20 cellular contexts compared by ENCODE assay signal in the genomic region with DNA sequence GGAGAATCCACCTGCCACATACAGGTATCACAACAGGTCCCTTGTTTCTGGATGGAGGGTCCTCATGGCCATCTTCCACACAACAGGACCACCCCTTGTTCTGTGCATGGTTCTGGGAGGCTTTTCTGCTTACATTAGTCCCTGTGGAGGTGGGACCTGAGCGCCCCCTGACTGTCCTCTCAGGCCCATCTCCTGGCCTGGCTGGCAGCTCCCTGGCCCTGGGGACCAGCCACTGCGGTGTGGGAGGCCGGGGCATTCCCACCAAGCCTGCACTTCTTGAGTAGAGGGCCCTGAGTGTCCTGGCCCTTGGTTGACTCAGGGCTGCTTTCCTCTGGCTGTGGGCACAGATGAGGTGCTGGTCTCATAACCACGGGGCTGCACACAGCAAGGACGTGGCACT. TPM values are rescaled to one million over a fixed set of nuclear protein-coding genes. Genes with fewer than 3 reads are reported as not detected.
DNase-seq lines count a peak whose midpoint lies in the region; ATAC-seq, FAIRE-seq and TF ChIP-seq lines count a peak whose summit lies in the region.
"Had no signal": no experiment of that assay in that cellular context is flagged by ENCODE, and none has a peak within 500 bp of the region (broad histone marks: within the 10 kb centered on the region; RNA-seq: fewer than 3 reads in every experiment).

No MANE protein-coding gene starts in this region.

- FAIRE-seq in GM12892 (lab: Jason Lieb, UNC), result no peak
- no peak for FAIRE-seq in H1 (lab: Jason Lieb, UNC)

- TF ChIP-seq EP300 in H1 (IDR thresholded peaks at IDR 0.05; ENCODE audit: borderline replicate concordance in 1 of 2, low read depth in 2 of 2, low read length in 2 of 2) (no peak), tibial nerve (IDR thresholded peaks at IDR 0.05) (no peak)

- H3K27ac ChIP-seq in 22Rv1, result peak overlapping the region; percentile 20; the same call in 1 of the 2 replicates
- H3K27ac ChIP-seq in SK-N-MC, result peak overlapping the region; percentile 78; the same call in 1 of the 2 replicates
- no peak overlapping the region for H3K27ac ChIP-seq in H1 (ENCODE audit: low read depth, low read length)
- no peak overlapping the region for H3K27ac ChIP-seq in Peyer's patch
- H3K27ac ChIP-seq in tibial nerve, result no peak overlapping the region
- H3K27ac ChIP-seq: SJSA1 had no signal

- H3K23ac ChIP-seq in H1 (ENCODE audit: insufficient read length), result no peak overlapping the region

- H3K4me1 ChIP-seq in H1 (replicated peaks in 1 of 4; ENCODE audit: control insufficient read depth in 3 of 4, insufficient read depth in 4 of 4, low read length in 3 of 4) (peaks cover 7 to 24% (median 18%) of the 10 kb centered on the region in 4 experiments), Peyer's patch (peaks cover 0 to 15% (median 10%) of the 10 kb centered on the region in 4 donors), tibial nerve (peaks cover 0 to 22% (median 15%) of the 10 kb centered on the region in 4 donors)

- peaks cover 8% of the 10 kb centered on the region for H3K36me3 ChIP-seq in SK-N-MC (ENCODE audit: insufficient read depth, low read length)
- peaks cover 0 to 8% (median 0%) of the 10 kb centered on the region in 4 experiments; a peak in 3 of 8 replicates for H3K36me3 ChIP-seq in H1 (ENCODE audit: control insufficient read depth in 2 of 4, insufficient read depth in 4 of 4, low read length in 3 of 4)
- peaks cover 0 to 16% (median 0%) of the 10 kb centered on the region in 3 donors for H3K36me3 ChIP-seq in Peyer's patch
- peaks cover 0 to 21% (median 4%) of the 10 kb centered on the region in 3 donors for H3K36me3 ChIP-seq in tibial nerve

- H3K9me3 ChIP-seq in SK-N-MC (ENCODE audit: low read depth, low read length), result no peaks in the 10 kb centered on the region
- H3K9me3 ChIP-seq in H1 (ENCODE audit: insufficient read depth in 2 of 2, low read depth in 1 of 2, low read length in 1 of 2), result no peaks in the 10 kb centered on the region
- H3K9me3 ChIP-seq in Peyer's patch, result no peaks in the 10 kb centered on the region
- no peaks in the 10 kb centered on the region for H3K9me3 ChIP-seq in tibial nerve
- H3K9me3 ChIP-seq: Caco-2, SJSA1 had no signal

- H2BK20ac ChIP-seq in H1 (ENCODE audit: low read length), result peak overlapping the region; percentile 68; the same call in 1 of the 2 replicates

- H3K4me3 ChIP-seq in SK-N-MC, result no peak overlapping the region
- no peak overlapping the region for H3K4me3 ChIP-seq in H1 (ENCODE audit: extremely low read depth in 1 of 4, insufficient read depth in 2 of 4, low read depth in 3 of 4, low read length in 4 of 4)
- no peak overlapping the region for H3K4me3 ChIP-seq in Peyer's patch
- no peak overlapping the region for H3K4me3 ChIP-seq in tibial nerve
- H3K4me3 ChIP-seq: SJSA1 had no signal

- WGBS in H1 (ENCODE audit: extremely low coverage in 1 of 2, insufficient coverage in 1 of 2, insufficient read length in 1 of 2, insufficient replicate concordance in 2 of 2, low coverage in 1 of 2, low lambda C conversion rate in 2 of 2, missing lambda C conversion rate in 1 of 2), 2 experiments, result 89% methylated on average over 5 of the region's 5 CpGs; no CpG with 5 or more reads in 1 of the 2 experiments
- 79 to 88% methylated on average over 5 of the region's 5 CpGs for WGBS in tibial nerve, 2 donors

- H2AK5ac ChIP-seq in H1 (ENCODE audit: low read depth, low read length), result peak overlapping the region; percentile 28; the same call in 1 of the 2 replicates

- H2BK15ac ChIP-seq in H1 (ENCODE audit: low read length), result peak overlapping the region; percentile 40; the same call in 1 of the 2 replicates

- H3K4me2 ChIP-seq in H1 (ENCODE audit: insufficient read depth in 1 of 2, low read depth in 2 of 2, low read length in 2 of 2), result peak overlapping the region; percentile 3 to 49; a peak in 2 of 4 replicates

- H3K79me1 ChIP-seq in H1 (ENCODE audit: low read depth, low read length), result peaks cover 23% of the 10 kb centered on the region

- no peak overlapping the region for H2AFZ ChIP-seq in H1 (ENCODE audit: low read length)

- no peak overlapping the region for H3K4ac ChIP-seq in H1 (replicated peaks; ENCODE audit: insufficient read length, low read depth, low read length)

- peak overlapping the region; percentile 72 for H2BK5ac ChIP-seq in H1 (ENCODE audit: low read depth, low read length)

- H4K91ac ChIP-seq in H1 (replicated peaks; ENCODE audit: insufficient read length, low read length), result no peak overlapping the region

- H3K14ac ChIP-seq in H1 (ENCODE audit: insufficient read length), result no peak overlapping the region

- no peak for ATAC-seq in activated CD4-positive, CD25-positive, alpha-beta regulatory T cell treated with anti-CD3 and anti-CD28 coated beads, Interleukin-2, amount 50 U/mL, for 24 hours

- H3K9ac ChIP-seq in SK-N-MC (ENCODE audit: insufficient read length), result no peak overlapping the region
- no peak overlapping the region for H3K9ac ChIP-seq in H1 (replicated peaks in 1 of 4; ENCODE audit: extremely low read depth in 1 of 4, low read depth in 3 of 4, low read length in 3 of 4)

- H3K18ac ChIP-seq in H1 (ENCODE audit: extremely low read depth, low read length), result no peak overlapping the region; the same call in 1 of the 2 replicates

- TF ChIP-seq CTCF in 22Rv1 (IDR thresholded peaks at IDR 0.05), result no peak
- peak in 2 of 3 experiments; percentile 18 to 21; a peak in 2 of 4 replicates for TF ChIP-seq CTCF in H1 (IDR thresholded peaks at IDR 0.05; ENCODE audit: control extremely low read depth in 1 of 3, insufficient read depth in 1 of 3, low read depth in 1 of 3, low read length in 3 of 3)
- no peak for TF ChIP-seq CTCF in Peyer's patch (IDR thresholded peaks at IDR 0.05)
- no peak for TF ChIP-seq CTCF in tibial nerve (IDR thresholded peaks at IDR 0.05)

- CTCF ChIA-PET in H1 (lab: Charles Lee; ENCODE audit: partially characterized antibody), result interaction anchor here (0.9 to 2.4 kb wide), 14 partner anchors 9 to 170 kb away, joined by 3 to 7 read pairs (median 4); no protein-coding TSS in a partner anchor

- no peak overlapping the region for H4K5ac ChIP-seq in H1 (ENCODE audit: insufficient read length, low read depth, low read length)

- peaks cover 0 to 56% of the 10 kb centered on the region in 2 experiments; a peak in 3 of 4 replicates for H3K79me2 ChIP-seq in H1 (ENCODE audit: control insufficient read depth in 1 of 2, insufficient read depth in 2 of 2, low read length in 2 of 2)

- no peaks in the 10 kb centered on the region; the same call in 1 of the 2 replicates for H3K23me2 ChIP-seq in H1 (ENCODE audit: low read depth, low read length)

- no peaks in the 10 kb centered on the region for H3K27me3 ChIP-seq in H1 (replicated peaks in 1 of 4; ENCODE audit: control insufficient read depth in 3 of 4, extremely low read depth in 1 of 4, insufficient read depth in 3 of 4, low read length in 3 of 4)
- no peaks in the 10 kb centered on the region for H3K27me3 ChIP-seq in Peyer's patch
- no peaks in the 10 kb centered on the region for H3K27me3 ChIP-seq in tibial nerve
- H3K27me3 ChIP-seq: SJSA1 had no signal

- H4K8ac ChIP-seq in H1 (ENCODE audit: extremely low read depth, insufficient read depth, low read length), result no peak overlapping the region

- POLR2A ChIA-PET in H1 (lab: Charles Lee; ENCODE audit: partially characterized antibody), result interaction anchor here (0.6 to 3.0 kb wide), 9 partner anchors 8 to 271 kb away, joined by 3 to 16 read pairs (median 6); no protein-coding TSS in a partner anchor

- no peak overlapping the region for H2BK120ac ChIP-seq in H1 (replicated peaks; ENCODE audit: low read depth, low read length)

- TF ChIP-seq RAD21 in H1 (IDR thresholded peaks at IDR 0.05 in 1 of 2, conservative IDR thresholded peaks at IDR 0.05 in 1 of 2; ENCODE audit: low read depth in 2 of 2, low read length in 2 of 2), result no peak; a peak in 1 of 4 replicates

- H4K20me1 ChIP-seq in H1 (replicated peaks in 1 of 2; ENCODE audit: control insufficient read depth in 1 of 2, insufficient read depth in 2 of 2, low read length in 2 of 2), result peaks cover 1 to 6% of the 10 kb centered on the region in 2 experiments

- H3K56ac ChIP-seq in H1 (replicated peaks; ENCODE audit: insufficient read length, low read depth, low read length), result no peak overlapping the region

- TF ChIP-seq POLR2A in GM12892 (IDR thresholded peaks at IDR 0.05; ENCODE audit: low read depth, low read length) (peak; percentile 11; the same call in 1 of the 2 replicates), H1 (IDR thresholded peaks at IDR 0.05; ENCODE audit: control extremely low read depth in 1 of 2, low read depth in 2 of 2, low read length in 2 of 2) (no peak), Peyer's patch (IDR thresholded peaks at IDR 0.05) (no peak), tibial nerve (IDR thresholded peaks at IDR 0.05) (no peak)

- no peak for DNase-seq in GM12892 (ENCODE audit: insufficient read length)
- no peak for DNase-seq in SK-N-MC (ENCODE audit: low read depth, low spot score)
- no peak for DNase-seq in H1 (ENCODE audit: low read depth in 1 of 2, low spot score in 2 of 2)
- no peak for DNase-seq in stimulated activated naive CD4-positive, alpha-beta T cell (lab: John Stamatoyannopoulos, UW)
- no peak for DNase-seq in Peyer's patch
- no peak for DNase-seq in tibial nerve (ENCODE audit: low spot score in 2 of 2)
- DNase-seq: Caco-2; CD4-positive, CD25-positive, alpha-beta regulatory T cell; DMS153; HCEC 1CT; IMR-90; Kasumi-1; MV-4-11; NCI-H1417; NCI-H187 treated with DMSO at 0.1 percent for 48 hours; NCI-H2171; NCI-H446 had no signal

- H2BK12ac ChIP-seq in H1 (ENCODE audit: low read depth, low read length), result peak overlapping the region; percentile 82; the same call in 1 of the 2 replicates

RNA-seq across cellular contexts. Expression of a gene that starts 5.0 kb away (rescaled TPM):
- polyA plus RNA-seq in GM12892 (2012; ENCODE audit: missing spikeins), result 284 TPM
- total RNA-seq in H1 (2021; fragmentation: NEBNext Ultra II Directional; extraction: Animal tissue kit (Norgen Biotek cat#: 25700)), result 365 and 413 TPM in 2 replicates
- polyA plus RNA-seq in H1 (2011; rRNA removed), result 1,720 and 2,058 TPM in 2 replicates
- 801 TPM for polyA plus RNA-seq in H1 (2011; cell fraction: cytosol; rRNA removed)
- 895 TPM for polyA plus RNA-seq in H1 (2011; cell fraction: nucleus; rRNA removed)
- 439 to 800 TPM (median 741 TPM) in 4 replicates for polyA plus RNA-seq in H1 (2012, experiment 1 of 2)
- polyA plus RNA-seq in H1 (2012, experiment 2 of 2), result 1,693 TPM
- 891 TPM for polyA plus RNA-seq in H1 (2013, experiment 1 of 2)
- 816 TPM for polyA plus RNA-seq in H1 (2013, experiment 2 of 2)
- polyA minus RNA-seq in H1 (2011; rRNA and poly(A)+ RNA removed), result 145 and 160 TPM in 2 replicates
- polyA minus RNA-seq in H1 (2011; cell fraction: cytosol; rRNA and poly(A)+ RNA removed), result 241 TPM
- 152 TPM for polyA minus RNA-seq in H1 (2011; cell fraction: nucleus; rRNA and poly(A)+ RNA removed)
- total RNA-seq in Peyer's patch, result 1,000 to 10,000 TPM in 2 of 4 donors, 100 to 1,000 TPM in 2; 390 to 1,297 (median 877) TPM
- 100 to 1,000 TPM; 337 to 421 (median 383) TPM for total RNA-seq in tibial nerve

RNA-seq across cellular contexts. Expression of a gene that starts 6.8 kb away (rescaled TPM):
- 84.1 TPM for polyA plus RNA-seq in GM12892 (2012; ENCODE audit: missing spikeins)
- total RNA-seq in H1 (2021; fragmentation: NEBNext Ultra II Directional; extraction: Animal tissue kit (Norgen Biotek cat#: 25700)), result 110 and 112 TPM in 2 replicates
- 274 and 348 TPM in 2 replicates for polyA plus RNA-seq in H1 (2011; rRNA removed)
- 214 TPM for polyA plus RNA-seq in H1 (2011; cell fraction: cytosol; rRNA removed)
- 408 TPM for polyA plus RNA-seq in H1 (2011; cell fraction: nucleus; rRNA removed)
- polyA plus RNA-seq in H1 (2012, experiment 1 of 2), result 116 to 162 TPM (median 150 TPM) in 4 replicates
- 177 TPM for polyA plus RNA-seq in H1 (2012, experiment 2 of 2)
- polyA plus RNA-seq in H1 (2013, experiment 1 of 2), result 88.3 TPM
- 81.7 TPM for polyA plus RNA-seq in H1 (2013, experiment 2 of 2)
- 105 and 113 TPM in 2 replicates for polyA minus RNA-seq in H1 (2011; rRNA and poly(A)+ RNA removed)
- 71.3 TPM for polyA minus RNA-seq in H1 (2011; cell fraction: cytosol; rRNA and poly(A)+ RNA removed)
- polyA minus RNA-seq in H1 (2011; cell fraction: nucleus; rRNA and poly(A)+ RNA removed), result 57.0 TPM
- total RNA-seq in Peyer's patch (100 to 1,000 TPM in 1 of 4 donors, 10 to 100 TPM in 3; 79.2 to 110 (median 95.4) TPM), tibial nerve (10 to 100 TPM; 35.0 to 86.7 (median 50.4) TPM)

RNA-seq across cellular contexts. Expression of a gene that starts 40.6 kb away (rescaled TPM):
- 16.0 TPM for polyA plus RNA-seq in GM12892 (2012; ENCODE audit: missing spikeins)
- 31.1 and 34.1 TPM in 2 replicates for total RNA-seq in H1 (2021; fragmentation: NEBNext Ultra II Directional; extraction: Animal tissue kit (Norgen Biotek cat#: 25700))
- polyA plus RNA-seq in H1 (2011; rRNA removed), result 20.0 and 23.7 TPM in 2 replicates
- 27.8 TPM for polyA plus RNA-seq in H1 (2011; cell fraction: cytosol; rRNA removed)
- 43.0 TPM for polyA plus RNA-seq in H1 (2011; cell fraction: nucleus; rRNA removed)
- 24.6 to 30.7 TPM (median 25.7 TPM) in 4 replicates for polyA plus RNA-seq in H1 (2012, experiment 1 of 2)
- 18.0 TPM for polyA plus RNA-seq in H1 (2012, experiment 2 of 2)
- polyA plus RNA-seq in H1 (2013, experiment 1 of 2), result 14.5 TPM
- polyA plus RNA-seq in H1 (2013, experiment 2 of 2), result 13.6 TPM
- polyA minus RNA-seq in H1 (2011; rRNA and poly(A)+ RNA removed), result 20.8 and 23.4 TPM in 2 replicates
- 10.6 TPM for polyA minus RNA-seq in H1 (2011; cell fraction: cytosol; rRNA and poly(A)+ RNA removed)
- polyA minus RNA-seq in H1 (2011; cell fraction: nucleus; rRNA and poly(A)+ RNA removed), result 20.5 TPM
- 10 to 100 TPM; 46.2 to 80.0 (median 57.1) TPM for total RNA-seq in Peyer's patch
- total RNA-seq in tibial nerve, result 10 to 100 TPM in 1 of 4 donors, 1 to 10 TPM in 3; 4.9 to 13.5 (median 5.6) TPM

RNA-seq across cellular contexts. Expression of a gene that starts 56.3 kb away (rescaled TPM):
- polyA plus RNA-seq in GM12892 (2012; ENCODE audit: missing spikeins), result 0.06 TPM
- 0.28 and 0.42 TPM in 2 replicates for total RNA-seq in H1 (2021; fragmentation: NEBNext Ultra II Directional; extraction: Animal tissue kit (Norgen Biotek cat#: 25700))
- 0.14 and 0.20 TPM in 2 replicates for polyA plus RNA-seq in H1 (2011; rRNA removed)
- polyA plus RNA-seq in H1 (2011; cell fraction: cytosol; rRNA removed), result 0.10 TPM
- 0.19 TPM for polyA plus RNA-seq in H1 (2011; cell fraction: nucleus; rRNA removed)
- 0.30 to 0.89 TPM (median 0.74 TPM) in 4 replicates for polyA plus RNA-seq in H1 (2012, experiment 1 of 2)
- 0.17 TPM for polyA plus RNA-seq in H1 (2012, experiment 2 of 2)
- 0.61 TPM for polyA plus RNA-seq in H1 (2013, experiment 1 of 2)
- polyA plus RNA-seq in H1 (2013, experiment 2 of 2), result 0.59 TPM
- 0.16 and 0.20 TPM in 2 replicates for polyA minus RNA-seq in H1 (2011; rRNA and poly(A)+ RNA removed)
- polyA minus RNA-seq in H1 (2011; cell fraction: cytosol; rRNA and poly(A)+ RNA removed), result 0.29 TPM
- polyA minus RNA-seq in H1 (2011; cell fraction: nucleus; rRNA and poly(A)+ RNA removed), result not detected
- under 1 TPM in 1 of 4 donors, not detected in 3; 0.27 TPM for total RNA-seq in Peyer's patch
- total RNA-seq in tibial nerve, result 1 to 10 TPM in 1 of 4 donors, under 1 TPM in 3; 0.39 to 2.1 (median 0.52) TPM
- total RNA-seq: CD4-positive, CD25-positive, alpha-beta regulatory T cell had no signal

Comparison
In these comparisons a context has a peak if more than half of its experiments do, and no peak if none do; other contexts are left out.
1. H3K27ac ChIP-seq: peak in 22Rv1 (single experiment) and SK-N-MC (single experiment); none in H1 (single experiment), Peyer's patch (0 of 4) and tibial nerve (0 of 4).
2. CTCF ChIP-seq: peak in H1 (2 of 3); none in 22Rv1 (single experiment), Peyer's patch (0 of 6) and tibial nerve (0 of 5).